In genomic region chr9:37404590-37404989, GRCh38 we compare ENCODE assay signal across 22 cellular contexts. TPM values are rescaled to one million over a fixed set of nuclear protein-coding genes. Genes with fewer than 3 reads are reported as not detected.
DNase-seq lines count a peak whose midpoint lies in the region; ATAC-seq and TF ChIP-seq lines count a peak whose summit lies in the region.
"Had no signal": no experiment of that assay in that cellular context is flagged by ENCODE, and none has a peak within 500 bp of the region (broad histone marks: within the 10 kb centered on the region; RNA-seq: fewer than 3 reads in every experiment).

No MANE protein-coding gene starts in this region.

- H3K36me3 ChIP-seq in OCI-LY7 (ENCODE audit: insufficient read depth, low read length) = no peaks in the 10 kb centered on the region
- H3K36me3 ChIP-seq: Peyer's patch had no signal

- no TSS peak for BruUV-seq in OCI-LY7 (replicated peaks; lab: Mats Ljungman, UMichigan)

- ATAC-seq in Right ventricle myocardium inferior (peak; percentile 22), right cardiac atrium (no peak), HG03196 (IDR thresholded peaks at IDR 0.05; ENCODE audit: unreplicated experiment) (no peak)

- DNase-seq in Right ventricle myocardium inferior (ENCODE audit: missing footprints) (no peak), right cardiac atrium (no peak), OCI-LY7 (ENCODE audit: low spot score) (peak; percentile 24), epithelial cell of esophagus (ENCODE audit: low read depth) (peak; percentile 32), posterior vena cava (ENCODE audit: low spot score) (peak; percentile 71), dermis blood vessel endothelial cell (no peak), OCI-M2 (lab: John Stamatoyannopoulos, UW; ENCODE audit: unreplicated experiment) (no peak)
- DNase-seq: 8988T; CD4-positive, alpha-beta memory T cell; DMS153; EL; H7; NCI-H1417 treated with DMSO at 0.1 percent for 48 hours; NCI-H187 treated with DMSO at 0.1 percent for 48 hours; NCI-H2227 treated with DMSO at 0.1 percent for 48 hours; NCI-H510A treated with DMSO at 0.1 percent for 48 hours; NCI-H82; Peyer's patch had no signal

- 81% methylated on average over 9 of the region's 9 CpGs for WGBS in right cardiac atrium

- no peaks in the 10 kb centered on the region for H3K9me2 ChIP-seq in OCI-LY7 (ENCODE audit: insufficient read depth, low read length)

- H3K4me2 ChIP-seq in OCI-LY7 (ENCODE audit: low read length) = peak overlapping the region; percentile 94
- H3K4me2 ChIP-seq: KMS-11 had no signal

- no peak overlapping the region for H2AFZ ChIP-seq in OCI-LY7 (ENCODE audit: low read length)

- no peaks in the 10 kb centered on the region for H3K27me3 ChIP-seq in right cardiac atrium (ENCODE audit: control insufficient read depth, insufficient read depth)
- H3K27me3 ChIP-seq: Peyer's patch had no signal

- H3K27ac ChIP-seq in right cardiac atrium (ENCODE audit: low read length) = no peak overlapping the region
- peak overlapping the region; percentile 97 for H3K27ac ChIP-seq in OCI-LY7 (ENCODE audit: low read depth, low read length, poor library complexity, severe bottlenecking)
- H3K27ac ChIP-seq: HL-60, KMS-11, Peyer's patch, SK-N-MC had no signal

- TF ChIP-seq CTCF in OCI-LY7 (conservative IDR thresholded peaks at IDR 0.05; ENCODE audit: low read length) (no peak), epithelial cell of esophagus (IDR thresholded peaks at IDR 0.05; ENCODE audit: insufficient read depth, low read depth, low read length, missing control alignments) (no peak)

- no peak overlapping the region for H3K4me3 ChIP-seq in right cardiac atrium (ENCODE audit: low read length)
- peak overlapping the region; percentile 74 for H3K4me3 ChIP-seq in OCI-LY7 (ENCODE audit: low read depth, low read length, poor library complexity, severe bottlenecking)
- no peak overlapping the region for H3K4me3 ChIP-seq in epithelial cell of esophagus (ENCODE audit: low read length)
- H3K4me3 ChIP-seq: Peyer's patch, SK-N-MC had no signal

- H4K20me1 ChIP-seq in OCI-LY7 (ENCODE audit: insufficient read depth, low read length) = no peaks in the 10 kb centered on the region

- H3K9me3 ChIP-seq in right cardiac atrium (ENCODE audit: control insufficient read depth, low read length) = no peaks in the 10 kb centered on the region
- H3K9me3 ChIP-seq in OCI-LY7 (ENCODE audit: low read length) = no peaks in the 10 kb centered on the region
- H3K9me3 ChIP-seq: Peyer's patch had no signal

- H3K4me1 ChIP-seq in right cardiac atrium (ENCODE audit: control insufficient read depth, insufficient read depth, low read length) = no peaks in the 10 kb centered on the region
- peaks cover 98% of the 10 kb centered on the region for H3K4me1 ChIP-seq in OCI-LY7 (ENCODE audit: insufficient read depth, low read length, poor library complexity, severe bottlenecking)

- H3K79me2 ChIP-seq in OCI-LY7 (ENCODE audit: insufficient read depth, low read depth, low read length) = peaks cover 44% of the 10 kb centered on the region; the same call in 1 of the 2 replicates

- CTCF ChIA-PET in OCI-LY7 (lab: Charles Lee; ENCODE audit: unreplicated experiment) = interaction anchor here (0.5 to 0.9 kb wide), 2 partner anchors 31 to 108 kb away, joined by 3 to 4 read pairs; no protein-coding TSS in a partner anchor

- POLR2A ChIA-PET in OCI-LY7 (lab: Charles Lee) = interaction anchor here (2.2 to 14.0 kb wide), 5 partner anchors 7 to 107 kb away, joined by 5 to 298 read pairs (median 25); no protein-coding TSS in a partner anchor

- intact Hi-C loops in Right ventricle myocardium inferior (cut with DNase I) (no loop called here), right cardiac atrium (cut with DNase I) (no loop called here), OCI-LY7 (cut with micrococcal nuclease; ENCODE audit: unreplicated experiment) (no loop called here), posterior vena cava (cut with DNase I) (no loop called here)

RNA-seq across cellular contexts. Expression of gene GRHPR, which starts 17.9 kb away (rescaled TPM):
- total RNA-seq in Right ventricle myocardium inferior (111 TPM), right cardiac atrium (100 to 1,000 TPM in 3 of 4 donors, 10 to 100 TPM in 1; 92.2 to 119 (median 111) TPM), OCI-LY7 (2022) (105 and 106 TPM in 2 replicates), posterior vena cava (10 to 100 TPM; 59.0 to 70.6 TPM), dermis blood vessel endothelial cell (113 and 174 TPM in 2 replicates)
- polyA plus RNA-seq in right cardiac atrium = 119 TPM
- total RNA-seq in OCI-LY7 (2014; rRNA removed; shearing (Covaris generic)) = 135 and 148 TPM in 2 replicates

Comparison
In these comparisons a context has a peak if more than half of its experiments do, and no peak if none do; other contexts are left out.
1. DNase-seq: peak in OCI-LY7 (single experiment), epithelial cell of esophagus (single experiment) and posterior vena cava (single experiment); none in Right ventricle myocardium inferior (single experiment), right cardiac atrium (0 of 3), dermis blood vessel endothelial cell (single experiment) and OCI-M2 (single experiment).